Comparison of ENCODE assay signal across 1 cellular context in genomic region chr1:145963218-145964019, GRCh38.
TF ChIP-seq lines count a peak whose summit lies in the region.

No MANE protein-coding gene starts in this region.

TF ChIP-seq in SK-N-SH treated with all-trans-retinoic acid at 6 μM for 48 hours, 23 proteins besides CTCF, POLR2A, EP300 and RAD21 (continued from another document):
- no peak for TF ChIP-seq CSRNP3 (CRISPR knock-in tag; IDR thresholded peaks at IDR 0.05)
- TF ChIP-seq ESRRG (CRISPR knock-in tag; IDR thresholded peaks at IDR 0.05) = no peak
- no peak for TF ChIP-seq ZC3H10 (CRISPR knock-in tag; IDR thresholded peaks at IDR 0.05)
- no peak for TF ChIP-seq CSDC2 (CRISPR knock-in tag; IDR thresholded peaks at IDR 0.05)
- TF ChIP-seq PPARA (CRISPR knock-in tag; IDR thresholded peaks at IDR 0.05; ENCODE audit: borderline replicate concordance) = no peak
- TF ChIP-seq ARNTL (CRISPR knock-in tag; IDR thresholded peaks at IDR 0.05; ENCODE audit: borderline replicate concordance, low read depth) = no peak
- no peak for TF ChIP-seq CREB5 (CRISPR knock-in tag; IDR thresholded peaks at IDR 0.05; ENCODE audit: low read depth)
- TF ChIP-seq GLIS3 (CRISPR knock-in tag; IDR thresholded peaks at IDR 0.05) = no peak
